In the genomic region with DNA sequence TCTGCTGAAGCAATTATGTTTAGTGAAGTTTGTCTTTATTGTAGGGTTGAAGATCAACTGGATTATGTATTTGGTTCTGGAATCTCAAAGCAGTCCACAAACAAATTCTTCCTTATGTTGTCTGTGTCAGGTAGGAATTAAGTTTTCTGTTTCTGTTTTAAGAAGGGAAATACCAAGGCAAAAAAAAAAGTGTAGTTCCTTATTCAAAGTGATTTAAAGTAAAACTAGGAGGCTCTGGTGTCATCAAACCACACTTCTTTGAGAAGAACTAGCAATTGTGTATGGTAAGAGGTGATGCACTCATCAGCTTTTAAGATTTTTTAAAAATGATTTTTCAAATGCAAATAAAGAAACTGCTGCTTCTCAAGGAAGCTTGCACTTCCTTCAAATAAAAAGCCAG, we compare ENCODE assay signal across 10 cellular contexts.
A peak's percentile ranks its signal among the peaks of the same experiment; 100 is the strongest.
DNase-seq lines count a peak whose midpoint lies in the region; ATAC-seq and FAIRE-seq lines count a peak whose summit lies in the region.
"Had no signal": no experiment of that assay in that cellular context is flagged by ENCODE, and none has a peak within 500 bp of the region (broad histone marks: within the 10 kb centered on the region; RNA-seq: fewer than 3 reads in every experiment).

No MANE protein-coding gene starts in this region.

- H3K4me3 Mint-ChIP-seq in T-helper 2 cell treated with Interferon-gamma antibody and Interleukin-4, amounts not matched to agents 5 μg/mL and 100 μg/mL, for 36 hours, result peak overlapping the region; percentile 19

- no peak for ATAC-seq in HG02970 (IDR thresholded peaks at IDR 0.05; ENCODE audit: low FRiP score, unreplicated experiment)

- peaks cover 8% of the 10 kb centered on the region for H3K36me3 Mint-ChIP-seq in T-helper 2 cell treated with Interferon-gamma antibody and Interleukin-4, amounts not matched to agents 5 μg/mL and 100 μg/mL, for 36 hours (ENCODE audit: low read depth)

- H3K27ac Mint-ChIP-seq in T-helper 2 cell treated with Interferon-gamma antibody and Interleukin-4, amounts not matched to agents 5 μg/mL and 100 μg/mL, for 36 hours, result peak overlapping the region; percentile 11

- no peaks in the 10 kb centered on the region for H3K9me3 Mint-ChIP-seq in T-helper 2 cell treated with Interferon-gamma antibody and Interleukin-4, amounts not matched to agents 5 μg/mL and 100 μg/mL, for 36 hours

- peaks cover 20% of the 10 kb centered on the region for H3K4me1 Mint-ChIP-seq in T-helper 2 cell treated with Interferon-gamma antibody and Interleukin-4, amounts not matched to agents 5 μg/mL and 100 μg/mL, for 36 hours (ENCODE audit: low read depth)

- peak; percentile 66 for FAIRE-seq in GM19239 (lab: Jason Lieb, UNC)

- DNase-seq in CD1c-positive myeloid dendritic cell (ENCODE audit: extremely low spot score), result peak; percentile 21
- no peak for DNase-seq in GM19239 (ENCODE audit: insufficient read length, low spot score)
- DNase-seq in T-helper 2 cell treated with Interferon-gamma antibody and Interleukin-4, amounts not matched to agents 5 μg/mL and 100 μg/mL, for 36 hours (ENCODE audit: low spot score), result no peak
- DNase-seq in kidney tubule cell (ENCODE audit: low spot score), result peak; percentile 1
- DNase-seq in NCI-H2227 treated with DMSO at 0.1 percent for 48 hours (lab: John Stamatoyannopoulos, UW), result no peak
- DNase-seq in NCI-H128 (lab: John Stamatoyannopoulos, UW; ENCODE audit: unreplicated experiment), result no peak
- no peak for DNase-seq in activated CD4-positive, alpha-beta T cell treated with anti-CD3 and anti-CD28 coated beads for 1 hour
- DNase-seq: NCI-H446 treated with DMSO at 0.1 percent for 48 hours, sigmoid colon had no signal

- H3K27me3 Mint-ChIP-seq in T-helper 2 cell treated with Interferon-gamma antibody and Interleukin-4, amounts not matched to agents 5 μg/mL and 100 μg/mL, for 36 hours (ENCODE audit: low read depth), result peaks cover 10% of the 10 kb centered on the region

Comparison
In these comparisons a context has a peak if more than half of its experiments do, and no peak if none do; other contexts are left out.
1. DNase-seq: peak in CD1c-positive myeloid dendritic cell (single experiment) and kidney tubule cell (single experiment); none in GM19239 (single experiment), T-helper 2 cell treated with Interferon-gamma antibody and Interleukin-4, amounts not matched to agents 5 μg/mL and 100 μg/mL, for 36 hours (single experiment), NCI-H2227 treated with DMSO at 0.1 percent for 48 hours (single experiment), NCI-H128 (single experiment) and activated CD4-positive, alpha-beta T cell treated with anti-CD3 and anti-CD28 coated beads for 1 hour (single experiment).